In genomic region chr3:20108869-20109268, GRCh38 we compare ENCODE assay signal across 19 cellular contexts.
DNase-seq lines count a peak whose midpoint lies in the region; ATAC-seq and TF ChIP-seq lines count a peak whose summit lies in the region.
"Had no signal": no experiment of that assay in that cellular context is flagged by ENCODE, and none has a peak within 500 bp of the region (broad histone marks: within the 10 kb centered on the region; RNA-seq: fewer than 3 reads in every experiment).

No MANE protein-coding gene starts in this region.

- no peaks in the 10 kb centered on the region for H3K36me3 ChIP-seq in breast epithelium
- peaks cover 11 to 32% (median 27%) of the 10 kb centered on the region in 4 donors for H3K36me3 ChIP-seq in stomach
- H3K36me3 ChIP-seq: MG63, SJCRH30 had no signal

- H3K4me1 Mint-ChIP-seq in MCF 10A (ENCODE audit: insufficient read depth, unreplicated experiment) = no peaks in the 10 kb centered on the region
- H3K4me1 Mint-ChIP-seq in T-helper 17 cell = peaks cover 33% of the 10 kb centered on the region
- peaks cover 29% of the 10 kb centered on the region for H3K4me1 Mint-ChIP-seq in activated naive CD8-positive, alpha-beta T cell treated with anti-CD3 and anti-CD28 coated beads, Interleukin-2, amount 50 U/mL, for 24 hours

- H3K27me3 ChIP-seq in breast epithelium = no peaks in the 10 kb centered on the region
- H3K27me3 ChIP-seq in stomach = no peaks in the 10 kb centered on the region
- H3K27me3 ChIP-seq: BLaER1 treated with 17β-estradiol and CSF1 and Interleukin-3, amounts not matched to agents 10 nM and 100 nM; MG63; SJCRH30 had no signal

- H3K36me3 Mint-ChIP-seq in MCF 10A (ENCODE audit: insufficient read depth, unreplicated experiment) = no peaks in the 10 kb centered on the region
- peaks cover 5% of the 10 kb centered on the region for H3K36me3 Mint-ChIP-seq in T-helper 17 cell (ENCODE audit: low read depth)
- peaks cover 9% of the 10 kb centered on the region for H3K36me3 Mint-ChIP-seq in activated naive CD8-positive, alpha-beta T cell treated with anti-CD3 and anti-CD28 coated beads, Interleukin-2, amount 50 U/mL, for 24 hours (ENCODE audit: low read depth)

- CTCF ChIA-PET in MCF 10A (lab: Yijun Ruan, JAX) = no interaction called here

- H3K27ac Mint-ChIP-seq in MCF 10A (ENCODE audit: low read depth, unreplicated experiment) (no peak overlapping the region), T-helper 17 cell (peak overlapping the region; percentile 87)
- H3K27ac Mint-ChIP-seq in activated naive CD8-positive, alpha-beta T cell treated with anti-CD3 and anti-CD28 coated beads, Interleukin-2, amount 50 U/mL, for 24 hours = no peak overlapping the region
- H3K27ac Mint-ChIP-seq: GM23338 had no signal

- H3K4me3 ChIP-seq in breast epithelium = no peak overlapping the region
- H3K4me3 ChIP-seq in epithelial cell of esophagus (ENCODE audit: low read length) = no peak overlapping the region
- H3K4me3 ChIP-seq in stomach = no peak overlapping the region
- H3K4me3 ChIP-seq: BLaER1 treated with 17β-estradiol and CSF1 and Interleukin-3, amounts not matched to agents 10 nM and 100 nM; GM23338; MG63; SJCRH30 had no signal

- H3K27me3 Mint-ChIP-seq in MCF 10A (ENCODE audit: insufficient read depth, unreplicated experiment) (no peaks in the 10 kb centered on the region), T-helper 17 cell (no peaks in the 10 kb centered on the region)
- no peaks in the 10 kb centered on the region for H3K27me3 Mint-ChIP-seq in activated naive CD8-positive, alpha-beta T cell treated with anti-CD3 and anti-CD28 coated beads, Interleukin-2, amount 50 U/mL, for 24 hours

- POLR2A ChIA-PET in MCF 10A (lab: Yijun Ruan, JAX) = interaction anchor here (0.7 kb wide), 1 partner anchor 8 kb away, joined by 3 read pairs; no protein-coding TSS in a partner anchor

- ATAC-seq in T-helper 17 cell = no peak
- ATAC-seq in activated naive CD8-positive, alpha-beta T cell treated with anti-CD3 and anti-CD28 coated beads, Interleukin-2, amount 50 U/mL, for 24 hours = no peak
- ATAC-seq in left colon = no peak
- ATAC-seq: GM23338 had no signal

- TF ChIP-seq CTCF in MCF 10A (IDR thresholded peaks at IDR 0.05; ENCODE audit: unreplicated experiment) = no peak
- no peak for TF ChIP-seq CTCF in breast epithelium (IDR thresholded peaks at IDR 0.05)
- TF ChIP-seq CTCF in epithelial cell of esophagus (IDR thresholded peaks at IDR 0.05; ENCODE audit: insufficient read depth, low read depth, low read length, missing control alignments) = no peak
- no peak for TF ChIP-seq CTCF in stomach (IDR thresholded peaks at IDR 0.05)

- H3K4me3 Mint-ChIP-seq in MCF 10A (ENCODE audit: unreplicated experiment) = no peak overlapping the region
- H3K4me3 Mint-ChIP-seq in T-helper 17 cell = no peak overlapping the region
- no peak overlapping the region for H3K4me3 Mint-ChIP-seq in activated naive CD8-positive, alpha-beta T cell treated with anti-CD3 and anti-CD28 coated beads, Interleukin-2, amount 50 U/mL, for 24 hours
- H3K4me3 Mint-ChIP-seq: GM23338 had no signal

- no peak for TF ChIP-seq EP300 in stomach (IDR thresholded peaks at IDR 0.05)

- H3K27ac ChIP-seq in breast epithelium (no peak overlapping the region), stomach (no peak overlapping the region)
- H3K27ac ChIP-seq: BLaER1 treated with 17β-estradiol and CSF1 and Interleukin-3, amounts not matched to agents 10 nM and 100 nM; KMS-11; SJCRH30 had no signal

- DNase-seq in MCF 10A (ENCODE audit: unreplicated experiment) = peak; percentile 35
- DNase-seq in breast epithelium (ENCODE audit: low spot score in 2 of 2) = no peak
- no peak for DNase-seq in T-helper 17 cell
- DNase-seq in epithelial cell of esophagus (ENCODE audit: low read depth) = peak; percentile 65
- peak; percentile 51 for DNase-seq in stomach
- no peak for DNase-seq in activated naive CD8-positive, alpha-beta T cell treated with anti-CD3 and anti-CD28 coated beads, Interleukin-2, amount 50 U/mL, for 24 hours
- DNase-seq in left colon = no peak
- no peak for DNase-seq in midbrain (lab: John Stamatoyannopoulos, UW)
- DNase-seq: COR-L47, MG63, NCI-H1105, NCI-H1694 treated with DMSO at 0.1 percent for 48 hours, NCI-H2107, NCI-H2227 treated with DMSO at 0.1 percent for 48 hours, NCI-H524 treated with DMSO at 0.1 percent for 48 hours, SJCRH30 had no signal

- H3K4me1 ChIP-seq in breast epithelium (no peaks in the 10 kb centered on the region), stomach (peaks cover 0 to 5% (median 5%) of the 10 kb centered on the region in 4 donors)
- H3K4me1 ChIP-seq: SJCRH30 had no signal

- intact Hi-C loops in MCF 10A (cut with micrococcal nuclease) (no loop called here), breast epithelium (cut with DNase I; ENCODE audit: low total_unique reads) (no loop called here), stomach (cut with DNase I; ENCODE audit: low total_unique reads) (no loop called here), left colon (cut with DNase I, micrococcal nuclease) (no loop called here)

- 32 to 52% (median 40%) methylated on average over 2 of the region's 2 CpGs for WGBS in stomach, 5 donors

- TF ChIP-seq POLR2A in breast epithelium (IDR thresholded peaks at IDR 0.05) = no peak
- TF ChIP-seq POLR2A in stomach (IDR thresholded peaks at IDR 0.05) = no peak

- H3K9me3 ChIP-seq in breast epithelium = no peaks in the 10 kb centered on the region
- no peaks in the 10 kb centered on the region for H3K9me3 ChIP-seq in T-helper 17 cell (ENCODE audit: control insufficient read depth, low read length, poor library complexity, severe bottlenecking)
- H3K9me3 ChIP-seq in stomach = no peaks in the 10 kb centered on the region
- H3K9me3 ChIP-seq: BLaER1 treated with 17β-estradiol and CSF1 and Interleukin-3, amounts not matched to agents 10 nM and 100 nM; MG63; SJCRH30 had no signal

- no peaks in the 10 kb centered on the region for H3K9me3 Mint-ChIP-seq in MCF 10A (ENCODE audit: unreplicated experiment)
- no peaks in the 10 kb centered on the region for H3K9me3 Mint-ChIP-seq in activated naive CD8-positive, alpha-beta T cell treated with anti-CD3 and anti-CD28 coated beads, Interleukin-2, amount 50 U/mL, for 24 hours
- H3K9me3 Mint-ChIP-seq: GM23338 had no signal

- BruUV-seq in MCF 10A (replicated peaks; lab: Mats Ljungman, UMichigan) = no TSS peak

Comparison
In these comparisons a context has a peak if more than half of its experiments do, and no peak if none do; other contexts are left out.
1. DNase-seq: peak in MCF 10A (single experiment), epithelial cell of esophagus (single experiment) and stomach (single experiment); none in breast epithelium (0 of 2), T-helper 17 cell (0 of 3), activated naive CD8-positive, alpha-beta T cell treated with anti-CD3 and anti-CD28 coated beads, Interleukin-2, amount 50 U/mL, for 24 hours (single experiment), left colon (0 of 2) and midbrain (single experiment).